ENCODE assay signal across 12 cellular contexts in genomic region chr5:142433526-142434321, GRCh38.
DNase-seq lines count a peak whose midpoint lies in the region; ATAC-seq, FAIRE-seq and TF ChIP-seq lines count a peak whose summit lies in the region.
"Had no signal": no experiment of that assay in that cellular context is flagged by ENCODE, and none has a peak within 500 bp of the region (broad histone marks: within the 10 kb centered on the region; RNA-seq: fewer than 3 reads in every experiment).

No MANE protein-coding gene starts in this region.

- TF ChIP-seq CTCF in keratinocyte (optimal IDR thresholded peaks at IDR 0.05 in 1 of 3, IDR thresholded peaks at IDR 0.05 in 1 of 3, conservative IDR thresholded peaks at IDR 0.05 in 1 of 3; ENCODE audit: extremely low read depth in 1 of 3, insufficient read depth in 2 of 3, low read length in 3 of 3) = no peak
- TF ChIP-seq CTCF in CD8-positive, alpha-beta T cell (IDR thresholded peaks at IDR 0.05) = no peak

- dilution Hi-C loops in keratinocyte (cut with MboI; ENCODE audit: extremely low pct_ligation_motif_present, low sequenced_read_pairs) = no loop called here

- intact Hi-C loops in CD8-positive, alpha-beta T cell (cut with DNase I, micrococcal nuclease) = loop anchor here (1.0 to 5.0 kb wide), 2 partner anchors 76 kb away; no protein-coding TSS in a partner anchor

- WGBS in GM23248 (ENCODE audit: low coverage in 1 of 2, low lambda C conversion rate in 2 of 2, missing lambda C conversion rate in 2 of 2), 2 experiments = 49 to 55% methylated on average over 8 of the region's 8 CpGs

- H3K27ac Mint-ChIP-seq in CD8-positive, alpha-beta T cell = no peak overlapping the region
- H3K27ac Mint-ChIP-seq: stimulated activated memory B cell treated with anti-CD40 and anti-IgM and Interleukin-4, amounts not matched to agents 10 μg/mL and 1 μg/mL and 100 μg/mL, for 72 hours had no signal

- H3K4me1 Mint-ChIP-seq in CD8-positive, alpha-beta T cell (ENCODE audit: low read depth) = peaks cover 34% of the 10 kb centered on the region

- H3K4me3 Mint-ChIP-seq in CD8-positive, alpha-beta T cell = no peak overlapping the region
- H3K4me3 Mint-ChIP-seq: stimulated activated memory B cell treated with anti-CD40 and anti-IgM and Interleukin-4, amounts not matched to agents 10 μg/mL and 1 μg/mL and 100 μg/mL, for 72 hours had no signal

- H3K9me3 ChIP-seq in GM23248 (ENCODE audit: low read depth) (no peaks in the 10 kb centered on the region), keratinocyte (ENCODE audit: control insufficient read depth, low read depth, low read length) (no peaks in the 10 kb centered on the region)
- H3K9me3 ChIP-seq in CD8-positive, alpha-beta T cell (ENCODE audit: low read length) = no peaks in the 10 kb centered on the region

- peak overlapping the region; percentile 44 for H2AFZ ChIP-seq in ACC112 (ENCODE audit: low read length, unreplicated experiment)
- H2AFZ ChIP-seq in GM23248 = peak overlapping the region; percentile 61
- H2AFZ ChIP-seq in keratinocyte (ENCODE audit: control insufficient read depth, low read length) = peak overlapping the region; percentile 11

- H3K36me3 ChIP-seq in ACC112 (ENCODE audit: insufficient read depth, low read length) = no peaks in the 10 kb centered on the region
- no peaks in the 10 kb centered on the region for H3K36me3 ChIP-seq in GM23248 (ENCODE audit: low read depth)
- no peaks in the 10 kb centered on the region for H3K36me3 ChIP-seq in keratinocyte (ENCODE audit: control insufficient read depth in 2 of 2, extremely low read depth in 1 of 2, insufficient read depth in 2 of 2, low read length in 2 of 2)
- no peaks in the 10 kb centered on the region for H3K36me3 ChIP-seq in CD8-positive, alpha-beta T cell (ENCODE audit: insufficient read depth, low read length)

- POLR2A ChIA-PET in CD8-positive, alpha-beta T cell (lab: Charles Lee) = interaction anchor here (1.1 kb wide), 1 partner anchor 76 kb away, joined by 4 read pairs; no protein-coding TSS in a partner anchor

- H3K27me3 Mint-ChIP-seq in CD8-positive, alpha-beta T cell (ENCODE audit: low read depth) = no peaks in the 10 kb centered on the region

- H4K20me1 ChIP-seq in GM23248 (ENCODE audit: insufficient read depth) (no peaks in the 10 kb centered on the region), keratinocyte (ENCODE audit: control insufficient read depth, extremely low read depth, insufficient read depth, low read length) (no peaks in the 10 kb centered on the region)

- no peaks in the 10 kb centered on the region for H3K36me3 Mint-ChIP-seq in CD8-positive, alpha-beta T cell
- H3K36me3 Mint-ChIP-seq: stimulated activated memory B cell treated with anti-CD40 and anti-IgM and Interleukin-4, amounts not matched to agents 10 μg/mL and 1 μg/mL and 100 μg/mL, for 72 hours had no signal

- H3K9ac ChIP-seq in GM23248 (no peak overlapping the region), keratinocyte (ENCODE audit: control insufficient read depth, extremely low read depth, insufficient read depth, low read length) (no peak overlapping the region)

- DNase-seq in GM23248 = peak; percentile 57
- DNase-seq in amniotic epithelial cell (ENCODE audit: low read depth) = peak; percentile 59
- no peak for DNase-seq in keratinocyte (ENCODE audit: low read depth, low spot score)
- DNase-seq in activated gamma-delta T cell treated with Interleukin-2 at 50 U/mL for 16 hours = no peak
- DNase-seq in CD8-positive, alpha-beta T cell = no peak
- DNase-seq in Kasumi-1 (lab: John Stamatoyannopoulos, UW) = no peak
- DNase-seq: COR-L47 had no signal

- CTCF ChIA-PET in CD8-positive, alpha-beta T cell (lab: Charles Lee) = no interaction called here

- peak; percentile 89 for FAIRE-seq in keratinocyte (lab: Jason Lieb, UNC)
- FAIRE-seq: colon had no signal

- in situ Hi-C loops in GM23248 (cut with MboI) = no loop called here

- H3K4me2 ChIP-seq in GM23248 (ENCODE audit: unreplicated experiment) (peak overlapping the region; percentile 62), keratinocyte (ENCODE audit: control insufficient read depth, extremely low read depth, insufficient read depth, low read depth, low read length) (peak overlapping the region; percentile 31)

- H3F3A ChIP-seq in GM23248 (ENCODE audit: insufficient read depth) = peaks cover 12% of the 10 kb centered on the region; the same call in 1 of the 2 replicates

- H3K9me2 ChIP-seq in GM23248 (ENCODE audit: insufficient read depth) = no peaks in the 10 kb centered on the region

- no peaks in the 10 kb centered on the region for H3K9me1 ChIP-seq in keratinocyte (ENCODE audit: control insufficient read depth, extremely low read depth, insufficient read depth, low read length)

- H3K27me3 ChIP-seq in ACC112 (ENCODE audit: insufficient read depth, low read length) = no peaks in the 10 kb centered on the region
- H3K27me3 ChIP-seq in GM23248 (replicated peaks; ENCODE audit: insufficient read depth) = no peaks in the 10 kb centered on the region
- H3K27me3 ChIP-seq in keratinocyte (ENCODE audit: control insufficient read depth, extremely low read depth, insufficient read depth, low read length) = no peaks in the 10 kb centered on the region
- H3K27me3 ChIP-seq in CD8-positive, alpha-beta T cell (ENCODE audit: insufficient read depth, low read length) = no peaks in the 10 kb centered on the region

- no peaks in the 10 kb centered on the region for H3K9me3 Mint-ChIP-seq in CD8-positive, alpha-beta T cell
- H3K9me3 Mint-ChIP-seq: activated T-cell treated with anti-CD3 and anti-CD28 coated beads, Interleukin-2, amount 50 U/mL, for 4 hours; stimulated activated memory B cell treated with anti-CD40 and anti-IgM and Interleukin-4, amounts not matched to agents 10 μg/mL and 1 μg/mL and 100 μg/mL, for 72 hours had no signal

- H3K27ac ChIP-seq in ACC112 (ENCODE audit: low read depth, low read length) = no peak overlapping the region
- H3K27ac ChIP-seq in GM23248 = peak overlapping the region; percentile 45
- no peak overlapping the region for H3K27ac ChIP-seq in keratinocyte (ENCODE audit: control insufficient read depth, insufficient read depth, low read length)
- no peak overlapping the region for H3K27ac ChIP-seq in CD8-positive, alpha-beta T cell (ENCODE audit: low read depth, low read length)

- peaks cover 20% of the 10 kb centered on the region for H3K4me1 ChIP-seq in ACC112 (ENCODE audit: control insufficient read depth, insufficient read depth, low read length, unreplicated experiment)
- peaks cover 18% of the 10 kb centered on the region for H3K4me1 ChIP-seq in GM23248 (ENCODE audit: insufficient read depth)
- H3K4me1 ChIP-seq in keratinocyte (ENCODE audit: control insufficient read depth, extremely low read depth, insufficient read depth, low read length) = peaks cover 20% of the 10 kb centered on the region
- H3K4me1 ChIP-seq in CD8-positive, alpha-beta T cell (ENCODE audit: insufficient read depth, low read length) = peaks cover 20% of the 10 kb centered on the region

- ATAC-seq in CD8-positive, alpha-beta T cell = no peak
- no peak for ATAC-seq in GM19452 (IDR thresholded peaks at IDR 0.05; ENCODE audit: unreplicated experiment)
- ATAC-seq: stimulated activated memory B cell treated with anti-CD40 and anti-IgM and Interleukin-4, amounts not matched to agents 10 μg/mL and 1 μg/mL and 100 μg/mL, for 72 hours had no signal

- H3K4me3 ChIP-seq in ACC112 (ENCODE audit: low read depth, low read length) = no peak overlapping the region
- peak overlapping the region; percentile 13; the same call in 1 of the 2 replicates for H3K4me3 ChIP-seq in GM23248
- no peak overlapping the region for H3K4me3 ChIP-seq in keratinocyte (ENCODE audit: control insufficient read depth in 2 of 3, extremely low read depth in 1 of 3, insufficient read depth in 2 of 3, low read depth in 1 of 3, low read length in 3 of 3)
- H3K4me3 ChIP-seq in CD8-positive, alpha-beta T cell (ENCODE audit: low read depth, low read length) = no peak overlapping the region

- H3K79me2 ChIP-seq in ACC112 (ENCODE audit: control insufficient read depth, insufficient read depth, low read length, unreplicated experiment) = no peaks in the 10 kb centered on the region
- no peaks in the 10 kb centered on the region for H3K79me2 ChIP-seq in GM23248 (ENCODE audit: insufficient read depth)
- no peaks in the 10 kb centered on the region for H3K79me2 ChIP-seq in keratinocyte (ENCODE audit: control insufficient read depth, insufficient read depth, low read length)

Comparison
In these comparisons a context has a peak if more than half of its experiments do, and no peak if none do; other contexts are left out.
1. H2AFZ ChIP-seq: peak in every context shown above with its lines; median percentile 61 in GM23248; 44 in ACC112; 11 in keratinocyte.
2. DNase-seq: peak in GM23248 (single experiment) and amniotic epithelial cell (single experiment); none in keratinocyte (single experiment), activated gamma-delta T cell treated with Interleukin-2 at 50 U/mL for 16 hours (single experiment), CD8-positive, alpha-beta T cell (0 of 7) and Kasumi-1 (0 of 2).